Comparison of ENCODE assay signal across 1 cellular context in the genomic region with DNA sequence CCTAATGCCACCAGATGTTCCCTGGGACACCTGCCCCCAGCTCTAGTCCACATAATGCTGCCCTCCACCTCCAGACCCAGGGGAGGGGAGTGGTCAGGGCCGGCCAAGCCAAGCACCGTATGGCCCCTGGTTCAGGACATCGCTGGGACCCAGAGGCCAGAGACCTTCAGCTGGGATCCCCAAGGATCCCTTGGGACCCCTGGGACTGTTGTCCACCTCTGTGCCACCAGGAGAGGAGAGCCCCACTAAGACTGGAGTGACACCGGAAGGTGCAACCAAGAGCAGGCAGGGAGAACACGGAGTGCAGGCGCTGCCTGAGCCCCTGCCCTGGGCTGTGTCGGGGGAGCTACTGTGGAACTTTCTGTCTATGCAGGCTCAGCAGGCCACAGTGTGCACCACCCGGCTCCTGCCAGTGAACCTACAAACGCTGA.
TF ChIP-seq lines count a peak whose summit lies in the region.

No MANE protein-coding gene starts in this region.

TF ChIP-seq in GM23338, 12 proteins besides CTCF, POLR2A, EP300 and RAD21 (continued from another document):
- TF ChIP-seq, protein P1, sequence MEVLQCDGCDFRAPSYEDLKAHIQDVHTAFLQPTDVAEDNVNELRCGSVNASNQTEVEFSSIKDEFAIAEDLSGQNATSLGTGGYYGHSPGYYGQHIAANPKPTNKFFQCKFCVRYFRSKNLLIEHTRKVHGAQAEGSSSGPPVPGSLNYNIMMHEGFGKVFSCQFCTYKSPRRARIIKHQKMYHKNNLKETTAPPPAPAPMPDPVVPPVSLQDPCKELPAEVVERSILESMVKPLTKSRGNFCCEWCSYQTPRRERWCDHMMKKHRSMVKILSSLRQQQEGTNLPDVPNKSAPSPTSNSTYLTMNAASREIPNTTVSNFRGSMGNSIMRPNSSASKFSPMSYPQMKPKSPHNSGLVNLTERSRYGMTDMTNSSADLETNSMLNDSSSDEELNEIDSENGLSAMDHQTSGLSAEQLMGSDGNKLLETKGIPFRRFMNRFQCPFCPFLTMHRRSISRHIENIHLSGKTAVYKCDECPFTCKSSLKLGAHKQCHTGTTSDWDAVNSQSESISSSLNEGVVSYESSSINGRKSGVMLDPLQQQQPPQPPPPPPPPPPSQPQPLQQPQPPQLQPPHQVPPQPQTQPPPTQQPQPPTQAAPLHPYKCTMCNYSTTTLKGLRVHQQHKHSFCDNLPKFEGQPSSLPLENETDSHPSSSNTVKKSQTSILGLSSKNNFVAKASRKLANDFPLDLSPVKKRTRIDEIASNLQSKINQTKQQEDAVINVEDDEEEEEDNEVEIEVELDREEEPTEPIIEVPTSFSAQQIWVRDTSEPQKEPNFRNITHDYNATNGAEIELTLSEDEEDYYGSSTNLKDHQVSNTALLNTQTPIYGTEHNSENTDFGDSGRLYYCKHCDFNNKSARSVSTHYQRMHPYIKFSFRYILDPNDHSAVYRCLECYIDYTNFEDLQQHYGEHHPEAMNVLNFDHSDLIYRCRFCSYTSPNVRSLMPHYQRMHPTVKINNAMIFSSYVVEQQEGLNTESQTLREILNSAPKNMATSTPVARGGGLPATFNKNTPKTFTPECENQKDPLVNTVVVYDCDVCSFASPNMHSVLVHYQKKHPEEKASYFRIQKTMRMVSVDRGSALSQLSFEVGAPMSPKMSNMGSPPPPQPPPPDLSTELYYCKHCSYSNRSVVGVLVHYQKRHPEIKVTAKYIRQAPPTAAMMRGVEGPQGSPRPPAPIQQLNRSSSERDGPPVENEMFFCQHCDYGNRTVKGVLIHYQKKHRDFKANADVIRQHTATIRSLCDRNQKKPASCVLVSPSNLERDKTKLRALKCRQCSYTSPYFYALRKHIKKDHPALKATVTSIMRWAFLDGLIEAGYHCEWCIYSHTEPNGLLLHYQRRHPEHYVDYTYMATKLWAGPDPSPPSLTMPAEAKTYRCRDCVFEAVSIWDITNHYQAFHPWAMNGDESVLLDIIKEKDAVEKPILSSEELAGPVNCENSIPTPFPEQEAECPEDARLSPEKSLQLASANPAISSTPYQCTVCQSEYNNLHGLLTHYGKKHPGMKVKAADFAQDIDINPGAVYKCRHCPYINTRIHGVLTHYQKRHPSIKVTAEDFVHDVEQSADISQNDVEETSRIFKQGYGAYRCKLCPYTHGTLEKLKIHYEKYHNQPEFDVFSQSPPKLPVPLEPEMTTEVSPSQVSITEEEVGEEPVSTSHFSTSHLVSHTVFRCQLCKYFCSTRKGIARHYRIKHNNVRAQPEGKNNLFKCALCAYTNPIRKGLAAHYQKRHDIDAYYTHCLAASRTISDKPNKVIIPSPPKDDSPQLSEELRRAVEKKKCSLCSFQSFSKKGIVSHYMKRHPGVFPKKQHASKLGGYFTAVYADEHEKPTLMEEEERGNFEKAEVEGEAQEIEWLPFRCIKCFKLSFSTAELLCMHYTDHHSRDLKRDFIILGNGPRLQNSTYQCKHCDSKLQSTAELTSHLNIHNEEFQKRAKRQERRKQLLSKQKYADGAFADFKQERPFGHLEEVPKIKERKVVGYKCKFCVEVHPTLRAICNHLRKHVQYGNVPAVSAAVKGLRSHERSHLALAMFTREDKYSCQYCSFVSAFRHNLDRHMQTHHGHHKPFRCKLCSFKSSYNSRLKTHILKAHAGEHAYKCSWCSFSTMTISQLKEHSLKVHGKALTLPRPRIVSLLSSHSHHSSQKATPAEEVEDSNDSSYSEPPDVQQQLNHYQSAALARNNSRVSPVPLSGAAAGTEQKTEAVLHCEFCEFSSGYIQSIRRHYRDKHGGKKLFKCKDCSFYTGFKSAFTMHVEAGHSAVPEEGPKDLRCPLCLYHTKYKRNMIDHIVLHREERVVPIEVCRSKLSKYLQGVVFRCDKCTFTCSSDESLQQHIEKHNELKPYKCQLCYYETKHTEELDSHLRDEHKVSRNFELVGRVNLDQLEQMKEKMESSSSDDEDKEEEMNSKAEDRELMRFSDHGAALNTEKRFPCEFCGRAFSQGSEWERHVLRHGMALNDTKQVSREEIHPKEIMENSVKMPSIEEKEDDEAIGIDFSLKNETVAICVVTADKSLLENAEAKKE (CRISPR knock-in tag; IDR thresholded peaks at IDR 0.05) = no peak
- no peak for TF ChIP-seq ZNF331 (CRISPR knock-in tag; IDR thresholded peaks at IDR 0.05; ENCODE audit: low read depth)
- TF ChIP-seq EZH2 (IDR thresholded peaks at IDR 0.05; ENCODE audit: low read depth, unreplicated experiment) = no peak
- TF ChIP-seq JUNB (IDR thresholded peaks at IDR 0.05; ENCODE audit: unreplicated experiment) = no peak
- TF ChIP-seq, protein P2, sequence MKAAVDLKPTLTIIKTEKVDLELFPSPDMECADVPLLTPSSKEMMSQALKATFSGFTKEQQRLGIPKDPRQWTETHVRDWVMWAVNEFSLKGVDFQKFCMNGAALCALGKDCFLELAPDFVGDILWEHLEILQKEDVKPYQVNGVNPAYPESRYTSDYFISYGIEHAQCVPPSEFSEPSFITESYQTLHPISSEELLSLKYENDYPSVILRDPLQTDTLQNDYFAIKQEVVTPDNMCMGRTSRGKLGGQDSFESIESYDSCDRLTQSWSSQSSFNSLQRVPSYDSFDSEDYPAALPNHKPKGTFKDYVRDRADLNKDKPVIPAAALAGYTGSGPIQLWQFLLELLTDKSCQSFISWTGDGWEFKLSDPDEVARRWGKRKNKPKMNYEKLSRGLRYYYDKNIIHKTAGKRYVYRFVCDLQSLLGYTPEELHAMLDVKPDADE (IDR thresholded peaks at IDR 0.05) = no peak
